In the genomic region with DNA sequence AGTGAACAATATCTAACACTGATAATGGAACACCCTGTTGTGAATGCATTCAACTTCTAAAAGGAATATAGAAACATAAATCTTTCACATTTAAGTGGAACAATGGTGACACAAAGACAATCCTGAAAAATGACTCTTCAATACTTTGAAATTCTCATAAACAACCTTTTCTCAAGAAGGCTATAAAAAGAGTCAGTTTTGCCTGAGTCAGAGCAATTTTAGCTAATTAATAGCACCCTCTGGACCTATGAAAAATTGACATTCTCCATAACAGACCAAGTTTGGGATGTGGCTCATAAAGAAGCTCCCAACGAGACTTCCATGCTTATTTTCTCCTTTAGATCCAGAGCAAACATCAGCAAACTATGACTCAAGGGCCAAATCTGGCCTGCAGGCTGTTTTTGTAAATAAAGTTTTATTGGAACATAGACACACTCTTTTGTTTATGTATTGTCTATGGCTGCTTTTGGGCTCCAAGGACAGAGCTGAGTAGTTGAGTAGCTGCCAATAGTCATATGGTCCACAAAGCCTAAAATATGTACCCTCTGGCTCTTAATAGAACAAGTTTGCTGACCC, we compare ENCODE assay signal across 17 cellular contexts.
DNase-seq lines count a peak whose midpoint lies in the region; ATAC-seq, FAIRE-seq and TF ChIP-seq lines count a peak whose summit lies in the region.
"Had no signal": no experiment of that assay in that cellular context is flagged by ENCODE, and none has a peak within 500 bp of the region (broad histone marks: within the 10 kb centered on the region; RNA-seq: fewer than 3 reads in every experiment).

No MANE protein-coding gene starts in this region.

- POLR2A ChIA-PET in K562 (lab: Yijun Ruan, JAX): interaction anchor here (1.1 to 1.3 kb wide), 2 partner anchors 9 to 15 kb away, joined by 3 to 5 read pairs; no protein-coding TSS in a partner anchor

- H3K9me3 ChIP-seq in K562 (replicated peaks; ENCODE audit: control insufficient read depth, insufficient read depth, low read depth, low read length) (no peaks in the 10 kb centered on the region), spleen (no peaks in the 10 kb centered on the region), pancreas (no peaks in the 10 kb centered on the region)
- H3K9me3 ChIP-seq: adrenal gland, colonic mucosa, neutrophil had no signal

- H3K27me3 Mint-ChIP-seq in activated CD8-positive, alpha-beta memory T cell treated with anti-CD3 and anti-CD28 coated beads, Interleukin-2, amount 10 ng/mL, durations not matched to agents 7 days and 5 days: no peaks in the 10 kb centered on the region

- H3K4me3 Mint-ChIP-seq in activated CD8-positive, alpha-beta memory T cell treated with anti-CD3 and anti-CD28 coated beads, Interleukin-2, amount 10 ng/mL, durations not matched to agents 7 days and 5 days: peak overlapping the region; percentile 62

- TF ChIP-seq RAD21 in K562 (CRISPR knock-in tag; conservative IDR thresholded peaks at IDR 0.05 in 1 of 2, IDR thresholded peaks at IDR 0.05 in 1 of 2): no peak

- no peaks in the 10 kb centered on the region for H3K9me3 Mint-ChIP-seq in activated CD8-positive, alpha-beta memory T cell treated with anti-CD3 and anti-CD28 coated beads, Interleukin-2, amount 10 ng/mL, durations not matched to agents 7 days and 5 days (ENCODE audit: low read depth)

- intact Hi-C loops in K562 (cut with micrococcal nuclease): no loop called here
- intact Hi-C loops in spleen (cut with DNase I; ENCODE audit: low total_unique reads): no loop called here
- intact Hi-C loops in pancreas (cut with DNase I): no loop called here

- H3K9me1 ChIP-seq in K562 (ENCODE audit: control insufficient read depth, insufficient read depth, low read length): no peaks in the 10 kb centered on the region

- H3K4me1 Mint-ChIP-seq in activated CD8-positive, alpha-beta memory T cell treated with anti-CD3 and anti-CD28 coated beads, Interleukin-2, amount 10 ng/mL, durations not matched to agents 7 days and 5 days: peaks cover 47% of the 10 kb centered on the region

- BruUV-seq in K562 (replicated peaks; lab: Mats Ljungman, UMichigan): no TSS peak

- peaks cover 19% of the 10 kb centered on the region for H3K36me3 Mint-ChIP-seq in activated CD8-positive, alpha-beta memory T cell treated with anti-CD3 and anti-CD28 coated beads, Interleukin-2, amount 10 ng/mL, durations not matched to agents 7 days and 5 days

- FAIRE-seq in K562 (lab: Jason Lieb, UNC): no peak
- no peak for FAIRE-seq in pancreas (lab: Jason Lieb, UNC)

- no peak for TF ChIP-seq EP300 in K562 (IDR thresholded peaks at IDR 0.05; ENCODE audit: low read length)

- H3K4me3 ChIP-seq in K562: no peak overlapping the region
- H3K4me3 ChIP-seq in spleen: no peak overlapping the region
- no peak overlapping the region for H3K4me3 ChIP-seq in pancreas
- H3K4me3 ChIP-seq: adrenal gland, colonic mucosa had no signal

- H3K4me1 ChIP-seq in K562 (replicated peaks in 1 of 2; ENCODE audit: control insufficient read depth in 2 of 2, insufficient read depth in 2 of 2, low read length in 2 of 2) (peaks cover 0 to 6% of the 10 kb centered on the region in 2 experiments; a peak in 1 of 5 replicates), spleen (peaks cover 5 to 72% (median 29%) of the 10 kb centered on the region in 6 donors), pancreas (no peaks in the 10 kb centered on the region)
- H3K4me1 ChIP-seq: colonic mucosa had no signal

- no peak for DNase-seq in activated CD8-positive, alpha-beta memory T cell treated with anti-CD3 and anti-CD28 coated beads, Interleukin-2, amount 10 ng/mL, durations not matched to agents 7 days and 5 days
- DNase-seq in activated CD8-positive, alpha-beta memory T cell treated with anti-CD3 and anti-CD28 coated beads for 24 hours: no peak
- DNase-seq in K562 (ENCODE audit: extremely low read depth in 1 of 4, low spot score in 3 of 4) (no peak), spleen (no peak), NCI-H2227 (lab: John Stamatoyannopoulos, UW; ENCODE audit: unreplicated experiment) (no peak), pancreas (no peak), SKM-1 treated with dmso at 0.1 percent for 144 hours (lab: John Stamatoyannopoulos, UW; ENCODE audit: unreplicated experiment) (no peak)
- DNase-seq: adrenal gland, Calu3, colonic mucosa, NCI-H1105 treated with DMSO at 0.1 percent for 48 hours, NCI-H510A, trophoblast cell had no signal

- CTCF ChIA-PET in activated CD8-positive, alpha-beta memory T cell treated with anti-CD3 and anti-CD28 coated beads, Interleukin-2, amount 10 ng/mL, durations not matched to agents 7 days and 5 days (lab: Charles Lee): interaction anchor here (0.6 to 4.9 kb wide), 5 partner anchors 19 to 143 kb away, joined by 3 to 34 read pairs (median 6); a partner anchor contains a TSS
- CTCF ChIA-PET in K562 (lab: Yijun Ruan, JAX; ENCODE audit: low intra/inter-chr PET ratio): no interaction called here

- peak overlapping the region; percentile 91 for H3K27ac Mint-ChIP-seq in activated CD8-positive, alpha-beta memory T cell treated with anti-CD3 and anti-CD28 coated beads, Interleukin-2, amount 10 ng/mL, durations not matched to agents 7 days and 5 days

- no peak overlapping the region for H3K9ac ChIP-seq in K562 (ENCODE audit: insufficient read depth in 1 of 2, low read depth in 2 of 2, low read length in 2 of 2)

- TF ChIP-seq POLR2A in K562 (conservative IDR thresholded peaks at IDR 0.05) (no peak), spleen (IDR thresholded peaks at IDR 0.05) (no peak)

- H4K20me1 ChIP-seq in K562 (replicated peaks; ENCODE audit: control insufficient read depth, insufficient read depth, low read length): no peaks in the 10 kb centered on the region

- no peaks in the 10 kb centered on the region for H3K27me3 ChIP-seq in K562 (ENCODE audit: control insufficient read depth in 2 of 2, insufficient read depth in 2 of 2, low read length in 2 of 2)
- no peaks in the 10 kb centered on the region for H3K27me3 ChIP-seq in spleen (replicated peaks in 1 of 7)
- no peaks in the 10 kb centered on the region for H3K27me3 ChIP-seq in pancreas
- H3K27me3 ChIP-seq: adrenal gland, colonic mucosa, neutrophil had no signal

- H3K36me3 ChIP-seq in K562 (ENCODE audit: control insufficient read depth, insufficient read depth, low read length) (no peaks in the 10 kb centered on the region), spleen (no peaks in the 10 kb centered on the region), pancreas (no peaks in the 10 kb centered on the region)
- H3K36me3 ChIP-seq: adrenal gland, colonic mucosa, neutrophil had no signal

- WGBS in K562 (ENCODE audit: insufficient coverage, low coverage, missing lambda C conversion rate): 33% methylated on average over 1 of the region's 1 CpG
- WGBS in spleen, 5 donors: 89 to 100% (median 97%) methylated on average over 1 of the region's 1 CpG
- WGBS in pancreas, 2 donors: 49 to 66% methylated on average over 1 of the region's 1 CpG

- TF ChIP-seq CTCF in K562 (IDR thresholded peaks at IDR 0.05 in 2 of 3, conservative IDR thresholded peaks at IDR 0.05 in 1 of 3; ENCODE audit: insufficient read depth in 2 of 3, low read depth in 1 of 3, low read length in 3 of 3): no peak
- no peak for TF ChIP-seq CTCF in spleen (IDR thresholded peaks at IDR 0.05 in 8 of 11, conservative IDR thresholded peaks at IDR 0.05 in 3 of 11)
- no peak for TF ChIP-seq CTCF in pancreas (IDR thresholded peaks at IDR 0.05)

- no peak overlapping the region for H3K4me2 ChIP-seq in K562 (ENCODE audit: insufficient read depth, low read length)

- no peak overlapping the region for H3K27ac ChIP-seq in K562 (ENCODE audit: extremely low read depth, low read depth, low read length)
- peak overlapping the region in 7 of 8 donors; percentile 12 to 50 (median 29) for H3K27ac ChIP-seq in spleen
- no peak overlapping the region for H3K27ac ChIP-seq in pancreas
- H3K27ac ChIP-seq: adrenal gland, colonic mucosa, epithelial cell of prostate, neutrophil had no signal

- ATAC-seq in activated CD8-positive, alpha-beta memory T cell treated with anti-CD3 and anti-CD28 coated beads, Interleukin-2, amount 10 ng/mL, durations not matched to agents 7 days and 5 days: peak; percentile 14
- peak; percentile 21 for ATAC-seq in HG03103 (IDR thresholded peaks at IDR 0.05; ENCODE audit: low read depth, unreplicated experiment)
- ATAC-seq in K562: no peak
- ATAC-seq in pancreas: no peak
- ATAC-seq: Panc1 had no signal

- H2AFZ ChIP-seq in K562 (ENCODE audit: low read depth, low read length): no peak overlapping the region

- in situ Hi-C loops in K562 (cut with MboI): no loop called here

- H3K79me2 ChIP-seq in K562 (ENCODE audit: control insufficient read depth, insufficient read depth, low read length): no peaks in the 10 kb centered on the region

TF ChIP-seq in K562, 482 proteins besides CTCF, POLR2A, EP300 and RAD21 (continues in another document):
- TF ChIP-seq TOE1 (IDR thresholded peaks at IDR 0.05; ENCODE audit: borderline replicate concordance): no peak
- TF ChIP-seq TOE1 (CRISPR knock-in tag; IDR thresholded peaks at IDR 0.05; ENCODE audit: borderline replicate concordance, low read depth): no peak
- no peak for TF ChIP-seq BMI1 (IDR thresholded peaks at IDR 0.05; ENCODE audit: low read length)

Comparison
In these comparisons a context has a peak if more than half of its experiments do, and no peak if none do; other contexts are left out.
1. ATAC-seq: peak in activated CD8-positive, alpha-beta memory T cell treated with anti-CD3 and anti-CD28 coated beads, Interleukin-2, amount 10 ng/mL, durations not matched to agents 7 days and 5 days (single experiment) and HG03103 (single experiment); none in K562 (single experiment) and pancreas (0 of 4).
2. H3K27ac ChIP-seq: peak in spleen (7 of 8); none in K562 (single experiment) and pancreas (0 of 4).